In genomic region chr6:152267967-152268845, GRCh38 we compare ENCODE assay signal across 8 cellular contexts.
DNase-seq lines count a peak whose midpoint lies in the region; ATAC-seq, FAIRE-seq and TF ChIP-seq lines count a peak whose summit lies in the region.

No MANE protein-coding gene starts in this region.

- in situ Hi-C loops in Panc1 (cut with HindIII; ENCODE audit: low pct_unique_long_range_greater_than_20kb, low sequenced_read_pairs), result no loop called here

- H3K4me3 ChIP-seq in Panc1 (ENCODE audit: low read depth in 2 of 2, low read length in 2 of 2), result no peak overlapping the region
- no peak overlapping the region for H3K4me3 ChIP-seq in epithelial cell of proximal tubule (ENCODE audit: low read depth, low read length)
- H3K4me3 ChIP-seq in prostate gland, result no peak overlapping the region

- H3K9me3 ChIP-seq in Panc1 (ENCODE audit: control insufficient read depth, insufficient read depth, low read depth, low read length) (no peaks in the 10 kb centered on the region), prostate gland (no peaks in the 10 kb centered on the region)

- H3K27ac ChIP-seq in Panc1 (ENCODE audit: low read length) (no peak overlapping the region), prostate gland (no peak overlapping the region)

- peak; percentile 66 for TF ChIP-seq CTCF in Panc1 (IDR thresholded peaks at IDR 0.05)
- peak; percentile 58 for TF ChIP-seq CTCF in epithelial cell of proximal tubule (conservative IDR thresholded peaks at IDR 0.05; ENCODE audit: low read depth, low read length)
- TF ChIP-seq CTCF in prostate gland (IDR thresholded peaks at IDR 0.05), result peak in 3 of 4 experiments; percentile 41 to 49 (median 46)

- TF ChIP-seq POLR2A in prostate gland (IDR thresholded peaks at IDR 0.05), result no peak

- H3K36me3 ChIP-seq in Panc1 (ENCODE audit: control insufficient read depth, insufficient read depth, low read length) (no peaks in the 10 kb centered on the region), prostate gland (no peaks in the 10 kb centered on the region)

- intact Hi-C loops in Panc1 (cut with micrococcal nuclease; ENCODE audit: unreplicated experiment) (loop anchor here (2.0 to 10.0 kb wide), 2 partner anchors 503 to 593 kb away; no protein-coding TSS in a partner anchor), prostate gland (cut with DNase I) (loop anchor here (2.0 to 10.0 kb wide), 3 partner anchors 141 to 563 kb away; no protein-coding TSS in a partner anchor)

- DNase-seq in CD1c-positive myeloid dendritic cell (ENCODE audit: extremely low spot score), result peak; percentile 43
- no peak for DNase-seq in GM19239 (ENCODE audit: insufficient read length, low spot score)
- DNase-seq in Panc1 (ENCODE audit: low read depth, low spot score), result peak; percentile 4
- DNase-seq in epithelial cell of proximal tubule (ENCODE audit: low read depth), result no peak
- no peak for DNase-seq in prostate gland (ENCODE audit: low spot score)
- no peak for DNase-seq in amygdala (lab: John Stamatoyannopoulos, UW)

- no peak for ATAC-seq in Panc1
- ATAC-seq in HG02623 (IDR thresholded peaks at IDR 0.05; ENCODE audit: unreplicated experiment), result no peak
- ATAC-seq in GM21423 (IDR thresholded peaks at IDR 0.05; ENCODE audit: unreplicated experiment), result no peak

- H3K4me1 ChIP-seq in Panc1 (ENCODE audit: control insufficient read depth, insufficient read depth, low read length) (no peaks in the 10 kb centered on the region), prostate gland (replicated peaks) (peaks cover 3% of the 10 kb centered on the region)

- no TSS peak for BruUV-seq in Panc1 (replicated peaks; lab: Mats Ljungman, UMichigan)

- H3K27me3 ChIP-seq in Panc1 (ENCODE audit: control insufficient read depth, insufficient read depth, low read length) (no peaks in the 10 kb centered on the region; the same call in 1 of the 2 replicates), prostate gland (replicated peaks; ENCODE audit: insufficient read depth) (no peaks in the 10 kb centered on the region)

- CTCF ChIA-PET in Panc1 (lab: Charles Lee), result interaction anchor here (0.5 to 1.1 kb wide), 5 partner anchors 9 to 503 kb away, joined by 3 to 8 read pairs (median 4); no protein-coding TSS in a partner anchor

- POLR2A ChIA-PET in Panc1 (lab: Charles Lee), result no interaction called here

- WGBS in prostate gland, result 24% methylated on average over 9 of the region's 9 CpGs

- FAIRE-seq in GM19239 (lab: Jason Lieb, UNC), result peak; percentile 70

Comparison
In these comparisons a context has a peak if more than half of its experiments do, and no peak if none do; other contexts are left out.
1. DNase-seq: peak in CD1c-positive myeloid dendritic cell (single experiment) and Panc1 (single experiment); none in GM19239 (single experiment), epithelial cell of proximal tubule (single experiment), prostate gland (single experiment) and amygdala (0 of 56).
2. Peak in every context shown above with its lines, with median percentiles within 50 percentile points of each other: CTCF ChIP-seq.